In genomic region chr6:7178280-7178679, GRCh38 we compare ENCODE assay signal across 26 cellular contexts.
DNase-seq lines count a peak whose midpoint lies in the region; ATAC-seq and TF ChIP-seq lines count a peak whose summit lies in the region.
"Had no signal": no experiment of that assay in that cellular context is flagged by ENCODE, and none has a peak within 500 bp of the region (broad histone marks: within the 10 kb centered on the region; RNA-seq: fewer than 3 reads in every experiment).

No MANE protein-coding gene starts in this region.

- H3K27me3 ChIP-seq in right cardiac atrium (ENCODE audit: control insufficient read depth, insufficient read depth) = no peaks in the 10 kb centered on the region

- H3K4me3 Mint-ChIP-seq in endothelial cell (ENCODE audit: unreplicated experiment) = no peak overlapping the region
- H3K4me3 Mint-ChIP-seq in activated CD4-positive, alpha-beta T cell treated with anti-CD3 and anti-CD28 coated beads for 36 hours = no peak overlapping the region
- no peak overlapping the region for H3K4me3 Mint-ChIP-seq in stimulated activated naive CD8-positive, alpha-beta T cell treated with anti-CD3 and anti-CD28 coated beads, Interleukin-15, amount 100 ng/mL, for 72 hours
- H3K4me3 Mint-ChIP-seq: CD8-positive, alpha-beta T cell had no signal

- H3K36me3 Mint-ChIP-seq in endothelial cell (ENCODE audit: low read depth, unreplicated experiment) = peaks cover 31% of the 10 kb centered on the region
- H3K36me3 Mint-ChIP-seq in activated CD4-positive, alpha-beta T cell treated with anti-CD3 and anti-CD28 coated beads for 36 hours (ENCODE audit: low read depth) = peaks cover 36% of the 10 kb centered on the region

- intact Hi-C loops in right cardiac atrium (cut with DNase I) (no loop called here), Right ventricle myocardium inferior (cut with DNase I) (no loop called here)
- intact Hi-C loops in activated CD4-positive, alpha-beta T cell treated with anti-CD3 and anti-CD28 coated beads for 36 hours (cut with DNase I, micrococcal nuclease) = no loop called here

- TF ChIP-seq CTCF in endothelial cell (IDR thresholded peaks at IDR 0.05; ENCODE audit: unreplicated experiment) = no peak

- H3K4me1 ChIP-seq in right cardiac atrium (ENCODE audit: control insufficient read depth, insufficient read depth, low read length) = peaks cover 5% of the 10 kb centered on the region

- in situ Hi-C loops in SK-MEL-5 (cut with HindIII; ENCODE audit: low pct_unique_long_range_greater_than_20kb, low sequenced_read_pairs) = no loop called here

- no peaks in the 10 kb centered on the region for H3K9me3 Mint-ChIP-seq in endothelial cell (ENCODE audit: unreplicated experiment)
- H3K9me3 Mint-ChIP-seq in activated CD4-positive, alpha-beta T cell treated with anti-CD3 and anti-CD28 coated beads for 36 hours (ENCODE audit: low read depth) = no peaks in the 10 kb centered on the region
- H3K9me3 Mint-ChIP-seq in stimulated activated naive CD8-positive, alpha-beta T cell treated with anti-CD3 and anti-CD28 coated beads, Interleukin-15, amount 100 ng/mL, for 72 hours = no peaks in the 10 kb centered on the region
- H3K9me3 Mint-ChIP-seq: CD8-positive, alpha-beta T cell had no signal

- POLR2A ChIA-PET in activated CD4-positive, alpha-beta T cell treated with anti-CD3 and anti-CD28 coated beads for 36 hours (lab: Charles Lee) = no interaction called here

- WGBS in right cardiac atrium = 93% methylated on average over 4 of the region's 4 CpGs

- ATAC-seq in right cardiac atrium = no peak
- no peak for ATAC-seq in Right ventricle myocardium inferior
- ATAC-seq in activated CD4-positive, alpha-beta T cell treated with anti-CD3 and anti-CD28 coated beads for 36 hours = no peak
- no peak for ATAC-seq in stimulated activated naive CD8-positive, alpha-beta T cell treated with anti-CD3 and anti-CD28 coated beads, Interleukin-15, amount 100 ng/mL, for 72 hours
- no peak for ATAC-seq in HG02763 (IDR thresholded peaks at IDR 0.05; ENCODE audit: unreplicated experiment)
- ATAC-seq: CD8-positive, alpha-beta T cell; HCT116 had no signal

- peaks cover 15% of the 10 kb centered on the region for H3K4me1 Mint-ChIP-seq in endothelial cell (ENCODE audit: unreplicated experiment)
- H3K4me1 Mint-ChIP-seq in activated CD4-positive, alpha-beta T cell treated with anti-CD3 and anti-CD28 coated beads for 36 hours = no peaks in the 10 kb centered on the region
- H3K4me1 Mint-ChIP-seq in stimulated activated naive CD8-positive, alpha-beta T cell treated with anti-CD3 and anti-CD28 coated beads, Interleukin-15, amount 100 ng/mL, for 72 hours = no peaks in the 10 kb centered on the region

- H3K9me3 ChIP-seq in right cardiac atrium (ENCODE audit: control insufficient read depth, low read length) = no peaks in the 10 kb centered on the region

- no peaks in the 10 kb centered on the region for H3K27me3 Mint-ChIP-seq in endothelial cell (ENCODE audit: unreplicated experiment)
- H3K27me3 Mint-ChIP-seq in activated CD4-positive, alpha-beta T cell treated with anti-CD3 and anti-CD28 coated beads for 36 hours = no peaks in the 10 kb centered on the region
- no peaks in the 10 kb centered on the region for H3K27me3 Mint-ChIP-seq in stimulated activated naive CD8-positive, alpha-beta T cell treated with anti-CD3 and anti-CD28 coated beads, Interleukin-15, amount 100 ng/mL, for 72 hours

- peak overlapping the region; percentile 2 for H3K27ac ChIP-seq in right cardiac atrium (ENCODE audit: low read length)
- H3K27ac ChIP-seq: PC-9, SK-N-MC had no signal

- no peak for DNase-seq in right cardiac atrium
- no peak for DNase-seq in Right ventricle myocardium inferior (ENCODE audit: missing footprints)
- peak; percentile 74 for DNase-seq in SK-MEL-5 (ENCODE audit: low read depth, low spot score)
- DNase-seq in endothelial cell (ENCODE audit: low spot score) = no peak
- DNase-seq in activated CD4-positive, alpha-beta T cell treated with anti-CD3 and anti-CD28 coated beads for 36 hours = no peak
- DNase-seq in stimulated activated naive CD8-positive, alpha-beta T cell treated with anti-CD3 and anti-CD28 coated beads, Interleukin-15, amount 100 ng/mL, for 72 hours = no peak
- DNase-seq: AML-193; C1 segment of cervical spinal cord; CD8-positive, alpha-beta T cell; DMS 273 treated with DMSO at 0.1 percent for 48 hours; DMS79 treated with DMSO at 0.1 percent for 48 hours; GF-D8; Karpas-422; NCI-H1105; NCI-H1436 treated with DMSO at 0.1 percent for 48 hours; NCI-H1930; NCI-H2107; NCI-H446; NCI-H524 treated with DMSO at 0.1 percent for 48 hours; NCI-H82; PC-9; RPMI8226; SHP77 treated with DMSO at 0.1 percent for 48 hours had no signal

- CTCF ChIA-PET in activated CD4-positive, alpha-beta T cell treated with anti-CD3 and anti-CD28 coated beads for 36 hours (lab: Charles Lee) = interaction anchor here (0.6 kb wide), 1 partner anchor 48 kb away, joined by 3 read pairs; no protein-coding TSS in a partner anchor

- H3K27ac Mint-ChIP-seq in endothelial cell (ENCODE audit: unreplicated experiment) = peak overlapping the region; percentile 13
- H3K27ac Mint-ChIP-seq in activated CD4-positive, alpha-beta T cell treated with anti-CD3 and anti-CD28 coated beads for 36 hours = no peak overlapping the region
- H3K27ac Mint-ChIP-seq in stimulated activated naive CD8-positive, alpha-beta T cell treated with anti-CD3 and anti-CD28 coated beads, Interleukin-15, amount 100 ng/mL, for 72 hours = no peak overlapping the region

- no peak overlapping the region for H3K4me3 ChIP-seq in right cardiac atrium (ENCODE audit: low read length)
- H3K4me3 ChIP-seq: PC-9, SK-N-MC had no signal
